9 cellular contexts compared by ENCODE assay signal in the genomic region with DNA sequence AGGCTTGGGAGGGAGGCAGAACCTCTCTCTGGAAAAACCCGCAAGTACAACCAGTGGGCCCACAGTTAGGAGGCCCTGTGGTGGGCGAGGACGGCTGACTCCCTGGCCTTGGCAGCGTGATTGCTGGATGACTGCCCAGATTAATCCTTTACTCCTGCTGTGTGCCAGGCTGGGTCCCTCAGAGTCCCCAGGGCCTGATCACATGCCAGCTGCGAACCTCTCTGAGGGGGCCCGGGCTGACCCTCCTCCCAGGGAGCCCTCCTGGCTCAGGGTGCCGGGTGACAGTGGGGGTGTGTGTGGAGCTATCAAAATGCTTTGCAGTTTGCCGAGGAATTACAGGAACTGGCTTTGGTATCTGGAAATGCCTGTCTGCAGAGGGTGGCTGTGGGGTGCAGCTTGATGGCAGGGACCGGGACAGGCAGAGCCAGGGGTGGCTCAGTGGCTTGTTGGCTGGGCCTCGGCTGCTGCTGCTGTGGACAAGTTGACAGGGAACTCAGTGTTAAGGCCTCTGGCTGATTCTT. TPM values are rescaled to one million over a fixed set of nuclear protein-coding genes. Genes with fewer than 3 reads are reported as not detected.
DNase-seq lines count a peak whose midpoint lies in the region; ATAC-seq, FAIRE-seq and TF ChIP-seq lines count a peak whose summit lies in the region.
"Had no signal": no experiment of that assay in that cellular context is flagged by ENCODE, and none has a peak within 500 bp of the region (broad histone marks: within the 10 kb centered on the region; RNA-seq: fewer than 3 reads in every experiment).

No MANE protein-coding gene starts in this region.

- no peak for FAIRE-seq in endothelial cell of umbilical vein (lab: Jason Lieb, UNC)

- ATAC-seq in effector memory CD8-positive, alpha-beta T cell (replicated peaks), result no peak

- H3K9ac ChIP-seq in BLaER1 (peak overlapping the region; percentile 61), endothelial cell of umbilical vein (replicated peaks; ENCODE audit: extremely low read depth, insufficient read depth, low read length) (no peak overlapping the region), neural progenitor cell (peak overlapping the region; percentile 32)

- H3K27ac ChIP-seq in BLaER1 (peak overlapping the region; percentile 91), endothelial cell of umbilical vein (ENCODE audit: insufficient read depth, low read depth, low read length) (no peak overlapping the region), neural progenitor cell (no peak overlapping the region), WERI-Rb-1 (no peak overlapping the region)

- H3K36me3 ChIP-seq in BLaER1 (peaks cover 74% of the 10 kb centered on the region), endothelial cell of umbilical vein (ENCODE audit: control insufficient read depth in 2 of 2, extremely low read depth in 1 of 2, insufficient read depth in 2 of 2, low read length in 2 of 2) (peaks cover 0 to 2% of the 10 kb centered on the region in 2 experiments), neural progenitor cell (no peaks in the 10 kb centered on the region), WERI-Rb-1 (peaks cover 53% of the 10 kb centered on the region)

- H3K36me3 Mint-ChIP-seq in neural progenitor cell, result peaks cover 6% of the 10 kb centered on the region
- H3K36me3 Mint-ChIP-seq in effector memory CD8-positive, alpha-beta T cell (ENCODE audit: insufficient read depth), result peaks cover 45% of the 10 kb centered on the region

- H3K9me3 ChIP-seq in BLaER1 (no peaks in the 10 kb centered on the region), endothelial cell of umbilical vein (replicated peaks; ENCODE audit: control insufficient read depth, insufficient read depth, low read length) (no peaks in the 10 kb centered on the region), neural progenitor cell (ENCODE audit: low read depth) (no peaks in the 10 kb centered on the region), WERI-Rb-1 (ENCODE audit: severe bottlenecking) (no peaks in the 10 kb centered on the region)

- intact Hi-C loops in endothelial cell of umbilical vein (cut with micrococcal nuclease), result no loop called here

- H3K9me1 ChIP-seq in endothelial cell of umbilical vein (replicated peaks; ENCODE audit: control insufficient read depth, extremely low read depth, insufficient read depth, low read length), result no peaks in the 10 kb centered on the region

- H3K4me1 ChIP-seq in BLaER1 (peaks cover 100% of the 10 kb centered on the region), endothelial cell of umbilical vein (ENCODE audit: control insufficient read depth, extremely low read depth, insufficient read depth, low read length) (peaks cover 3% of the 10 kb centered on the region), neural progenitor cell (no peaks in the 10 kb centered on the region)

- peak overlapping the region; percentile 82 for H3K4me2 ChIP-seq in BLaER1
- H3K4me2 ChIP-seq in endothelial cell of umbilical vein (ENCODE audit: insufficient read depth, low read length), result no peak overlapping the region
- no peak overlapping the region for H3K4me2 ChIP-seq in neural progenitor cell

- dilution Hi-C loops in endothelial cell of umbilical vein (cut with MboI; ENCODE audit: extremely low pct_ligation_motif_present, low sequenced_read_pairs), result no loop called here

- H3F3A ChIP-seq in neural progenitor cell (ENCODE audit: low read depth), result peaks cover 6% of the 10 kb centered on the region

- H2AFZ ChIP-seq in endothelial cell of umbilical vein (ENCODE audit: low read depth, low read length) (no peak overlapping the region), neural progenitor cell (replicated peaks) (no peak overlapping the region)

- TF ChIP-seq POLR2A in endothelial cell of umbilical vein (IDR thresholded peaks at IDR 0.05; ENCODE audit: low read depth, low read length), result no peak

- H4K20me1 ChIP-seq in BLaER1 (peaks cover 97% of the 10 kb centered on the region), endothelial cell of umbilical vein (replicated peaks; ENCODE audit: control insufficient read depth, extremely low read depth, insufficient read depth, low read length) (no peaks in the 10 kb centered on the region), neural progenitor cell (ENCODE audit: low read depth) (peaks cover 18% of the 10 kb centered on the region)

- H3K27me3 ChIP-seq in BLaER1, result no peaks in the 10 kb centered on the region
- H3K27me3 ChIP-seq in endothelial cell of umbilical vein (ENCODE audit: control insufficient read depth in 2 of 2, insufficient read depth in 2 of 2, low read length in 2 of 2), result no peaks in the 10 kb centered on the region
- no peaks in the 10 kb centered on the region for H3K27me3 ChIP-seq in neural progenitor cell
- H3K27me3 ChIP-seq in WERI-Rb-1 (ENCODE audit: insufficient read depth, low read depth, severe bottlenecking), result no peaks in the 10 kb centered on the region

- CTCF ChIA-PET in endothelial cell of umbilical vein (lab: Charles Lee) (interaction anchor here (1.1 to 1.8 kb wide), 6 partner anchors 16 to 226 kb away, joined by 3 to 8 read pairs (median 3); partner anchors contain the start of gene DNM2), GM10248 (lab: Yijun Ruan, JAX) (interaction anchor here (1.2 kb wide), 1 partner anchor 27 kb away, joined by 4 read pairs; no protein-coding TSS in a partner anchor)

- peaks cover 3% of the 10 kb centered on the region for H3K9me3 Mint-ChIP-seq in neural progenitor cell
- H3K9me3 Mint-ChIP-seq in effector memory CD8-positive, alpha-beta T cell, result no peaks in the 10 kb centered on the region
- H3K9me3 Mint-ChIP-seq: activated T-helper 2 cell treated with anti-CD3 and anti-CD28 coated beads, Interferon-gamma antibody, Interleukin-2, Interleukin-4, amounts not matched to agents 10 μg/mL and 5 μg/mL and 100 μg/mL, durations not matched to agents 14 hours and 24 hours and 36 hours had no signal

- no TSS peak for BruUV-seq in endothelial cell of umbilical vein (replicated peaks; lab: Mats Ljungman, UMichigan)

- DNase-seq in NCI-H2107 treated with DMSO at 0.1 percent for 48 hours (lab: John Stamatoyannopoulos, UW; ENCODE audit: unreplicated experiment) (peak; percentile 16), endothelial cell of umbilical vein (ENCODE audit: low read depth, low spot score) (peak; percentile 36), neural progenitor cell (ENCODE audit: low spot score) (no peak), AG08396 (ENCODE audit: low spot score) (no peak), WERI-Rb-1 (no peak), GM10248 (ENCODE audit: extremely low spot score) (no peak)
- DNase-seq in effector memory CD8-positive, alpha-beta T cell, result no peak

- H3K79me2 ChIP-seq in endothelial cell of umbilical vein (ENCODE audit: control insufficient read depth, insufficient read depth, low read length) (peaks cover 34% of the 10 kb centered on the region), neural progenitor cell (ENCODE audit: low read depth) (peaks cover 10% of the 10 kb centered on the region)

- no peak overlapping the region for H3K4me3 ChIP-seq in BLaER1
- no peak overlapping the region for H3K4me3 ChIP-seq in endothelial cell of umbilical vein (replicated peaks in 1 of 3; ENCODE audit: insufficient read depth in 1 of 3, low read depth in 1 of 3, low read length in 3 of 3)
- H3K4me3 ChIP-seq in neural progenitor cell, result no peak overlapping the region
- H3K4me3 ChIP-seq in WERI-Rb-1 (ENCODE audit: low read depth, low read length), result no peak overlapping the region

- H3K4me1 Mint-ChIP-seq in neural progenitor cell, result peaks cover 13% of the 10 kb centered on the region
- H3K4me1 Mint-ChIP-seq in effector memory CD8-positive, alpha-beta T cell (ENCODE audit: low read depth in 2 of 2), result peaks cover 49 to 51% of the 10 kb centered on the region in 2 donors

- H3K27ac Mint-ChIP-seq in neural progenitor cell, result no peak overlapping the region
- H3K27ac Mint-ChIP-seq in effector memory CD8-positive, alpha-beta T cell, result peak overlapping the region in 1 of 2 donors; percentile 77
- H3K27ac Mint-ChIP-seq: activated T-helper 2 cell treated with anti-CD3 and anti-CD28 coated beads, Interferon-gamma antibody, Interleukin-2, Interleukin-4, amounts not matched to agents 10 μg/mL and 5 μg/mL and 100 μg/mL, durations not matched to agents 14 hours and 24 hours and 36 hours had no signal

- POLR2A ChIA-PET in endothelial cell of umbilical vein (lab: Charles Lee), result interaction anchor here (0.7 kb wide), 1 partner anchor 122 kb away, joined by 4 read pairs; no protein-coding TSS in a partner anchor
- POLR2A ChIA-PET in GM10248 (lab: Yijun Ruan, JAX), result interaction anchor here (0.7 kb wide), 1 partner anchor 24 kb away, joined by 5 read pairs; no protein-coding TSS in a partner anchor

- TF ChIP-seq CTCF in endothelial cell of umbilical vein (IDR thresholded peaks at IDR 0.05; ENCODE audit: extremely low read depth in 1 of 2, insufficient read depth in 1 of 2, low read depth in 1 of 2, low read length in 2 of 2) (no peak), neural progenitor cell (IDR thresholded peaks at IDR 0.05) (no peak), WERI-Rb-1 (IDR thresholded peaks at IDR 0.05; ENCODE audit: low read depth, low read length) (no peak), GM10248 (IDR thresholded peaks at IDR 0.05; ENCODE audit: control extremely low read depth, extremely low read depth, low read depth, missing control alignments) (no peak)

- no peak overlapping the region for H3K4me3 Mint-ChIP-seq in neural progenitor cell
- H3K4me3 Mint-ChIP-seq in effector memory CD8-positive, alpha-beta T cell, result no peak overlapping the region

- peaks cover 2% of the 10 kb centered on the region for H3K27me3 Mint-ChIP-seq in neural progenitor cell (ENCODE audit: insufficient read depth, low read depth)
- H3K27me3 Mint-ChIP-seq in effector memory CD8-positive, alpha-beta T cell, result no peaks in the 10 kb centered on the region

TF ChIP-seq in endothelial cell of umbilical vein, 7 proteins besides CTCF, POLR2A, EP300 and RAD21:
- TF ChIP-seq JUN (IDR thresholded peaks at IDR 0.05; ENCODE audit: borderline replicate concordance, insufficient read depth, insufficient read length, low read depth) (no peak), MYC (IDR thresholded peaks at IDR 0.05; ENCODE audit: low read depth, low read length) (no peak), EZH2 (IDR thresholded peaks at IDR 0.05; ENCODE audit: borderline replicate concordance, low read depth, low read length, severe bottlenecking) (no peak), FOS (IDR thresholded peaks at IDR 0.05; ENCODE audit: borderline replicate concordance, insufficient read depth, low read length) (no peak)

RNA-seq across cellular contexts. Expression of gene DNM2, which starts 48.9 kb away (rescaled TPM):
- total RNA-seq in endothelial cell of umbilical vein (164 and 175 TPM in 2 replicates), neural progenitor cell (ENCODE audit: low replicate concordance) (49.9 and 101 TPM in 2 replicates)
- 81.8 and 89.9 TPM in 2 replicates for polyA plus RNA-seq in endothelial cell of umbilical vein
- 59.6 and 61.8 TPM in 2 replicates for polyA plus RNA-seq in endothelial cell of umbilical vein (2011; cell fraction: cytosol; rRNA removed)
- 239 and 272 TPM in 2 replicates for polyA plus RNA-seq in endothelial cell of umbilical vein (2011; cell fraction: nucleus; rRNA removed)
- polyA plus RNA-seq in endothelial cell of umbilical vein (2012), result 107 and 132 TPM in 2 replicates
- polyA minus RNA-seq in endothelial cell of umbilical vein, result 201 and 205 TPM in 2 replicates
- 86.9 TPM for polyA minus RNA-seq in endothelial cell of umbilical vein (2011; cell fraction: cytosol; rRNA and poly(A)+ RNA removed)
- 220 and 223 TPM in 2 replicates for polyA minus RNA-seq in endothelial cell of umbilical vein (2011; cell fraction: nucleus; rRNA and poly(A)+ RNA removed)

Comparison
In these comparisons a context has a peak if more than half of its experiments do, and no peak if none do; other contexts are left out.
1. DNase-seq: peak in NCI-H2107 treated with DMSO at 0.1 percent for 48 hours (single experiment) and endothelial cell of umbilical vein (single experiment); none in neural progenitor cell (single experiment), AG08396 (single experiment), effector memory CD8-positive, alpha-beta T cell (0 of 3), WERI-Rb-1 (single experiment) and GM10248 (single experiment).